In the genomic region with DNA sequence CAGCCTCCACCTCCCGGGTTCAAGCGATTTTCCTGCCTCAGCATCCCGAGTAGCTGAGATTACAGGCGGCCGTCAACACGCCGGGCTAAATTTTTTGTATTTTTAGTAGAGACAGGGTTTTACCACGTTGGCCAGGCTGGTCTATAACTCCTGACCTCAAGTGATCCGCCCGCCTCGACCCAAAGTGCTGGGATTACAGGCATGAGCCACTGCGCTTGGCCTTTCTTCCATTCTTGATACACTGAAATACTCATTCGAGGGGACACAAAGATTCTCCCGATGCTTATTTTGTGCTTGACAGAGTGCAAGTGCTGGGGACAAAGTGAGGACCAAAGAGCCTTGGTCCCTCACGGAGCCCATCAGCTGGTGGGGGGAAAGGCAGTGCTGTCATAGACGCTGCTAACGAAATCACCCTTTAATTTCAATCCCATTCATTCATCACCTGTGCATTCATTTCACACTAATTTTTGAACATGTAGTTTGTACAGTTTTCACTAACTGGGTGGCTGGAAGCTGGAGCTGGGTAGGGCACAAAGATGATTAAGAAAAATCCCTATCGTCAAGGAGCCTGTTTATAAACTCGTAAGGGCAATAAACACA, we compare ENCODE assay signal across 8 cellular contexts. TPM values are rescaled to one million over a fixed set of nuclear protein-coding genes. Genes with fewer than 3 reads are reported as not detected.
DNase-seq lines count a peak whose midpoint lies in the region; TF ChIP-seq lines count a peak whose summit lies in the region.

No MANE protein-coding gene starts in this region.

- peak overlapping the region; percentile 92 for H3K9ac ChIP-seq in Loucy (ENCODE audit: low read depth, low read length, poor library complexity, severe bottlenecking)
- H3K9ac ChIP-seq in duodenal mucosa (ENCODE audit: low read depth in 1 of 2, low read length in 2 of 2) = peak overlapping the region; percentile 3 to 16
- H3K9ac ChIP-seq in neural cell (ENCODE audit: low read length) = peak overlapping the region; percentile 89

- H2AFZ ChIP-seq in Loucy (ENCODE audit: low read length) (no peak overlapping the region), neural cell (ENCODE audit: low read depth, low read length) (no peak overlapping the region)

- H3K27ac ChIP-seq in duodenal mucosa (ENCODE audit: low read depth, low read length) (no peak overlapping the region), neural cell (ENCODE audit: low read length) (no peak overlapping the region)

- H3K4me1 Mint-ChIP-seq in CD14-positive monocyte = peaks cover 36% of the 10 kb centered on the region

- no peak for DNase-seq in CD14-positive monocyte (ENCODE audit: low spot score)
- DNase-seq in NK-92 (lab: John Stamatoyannopoulos, UW; ENCODE audit: unreplicated experiment) = no peak
- no peak for DNase-seq in ACHN
- DNase-seq in NCI-H524 treated with DMSO at 0.1 percent for 48 hours (lab: John Stamatoyannopoulos, UW) = no peak
- DNase-seq in UCSD-AML1 (lab: John Stamatoyannopoulos, UW; ENCODE audit: unreplicated experiment) = no peak

- H3K36me3 ChIP-seq in Loucy (ENCODE audit: insufficient read depth, low read length) (no peaks in the 10 kb centered on the region), duodenal mucosa (ENCODE audit: control insufficient read depth in 1 of 2, insufficient read depth in 2 of 2, low read length in 2 of 2) (no peaks in the 10 kb centered on the region), neural cell (ENCODE audit: insufficient read depth, low read length) (no peaks in the 10 kb centered on the region)

- TF ChIP-seq EP300 in neural cell (conservative IDR thresholded peaks at IDR 0.05; ENCODE audit: poor library complexity, severe bottlenecking) = no peak

- H3K27me3 ChIP-seq in Loucy (ENCODE audit: insufficient read depth, low read length, poor library complexity, severe bottlenecking) (no peaks in the 10 kb centered on the region), duodenal mucosa (ENCODE audit: control insufficient read depth in 1 of 2, insufficient read depth in 2 of 2, low read length in 2 of 2) (no peaks in the 10 kb centered on the region), neural cell (ENCODE audit: insufficient read depth, low read depth, low read length) (peaks cover 10% of the 10 kb centered on the region)

- H3F3A ChIP-seq in Loucy (ENCODE audit: low read depth) = no peaks in the 10 kb centered on the region
- H3F3A ChIP-seq in neural cell (ENCODE audit: insufficient read depth, low read length, poor library complexity, severe bottlenecking) = no peaks in the 10 kb centered on the region

- H3K79me2 ChIP-seq in Loucy (ENCODE audit: insufficient read depth, low read length) = peaks cover 43% of the 10 kb centered on the region
- H3K79me2 ChIP-seq in neural cell (replicated peaks; ENCODE audit: insufficient read depth, low read length) = peaks cover 36% of the 10 kb centered on the region

- TF ChIP-seq CTCF in CD14-positive monocyte (IDR thresholded peaks at IDR 0.05) (no peak), Loucy (conservative IDR thresholded peaks at IDR 0.05; ENCODE audit: low read length) (no peak), neural cell (IDR thresholded peaks at IDR 0.05; ENCODE audit: poor library complexity, severe bottlenecking) (no peak)

- no peaks in the 10 kb centered on the region for H3K9me3 ChIP-seq in Loucy (ENCODE audit: insufficient read depth, low read depth, low read length)
- H3K9me3 ChIP-seq in duodenal mucosa (ENCODE audit: control insufficient read depth in 1 of 2, low read length in 2 of 2) = no peaks in the 10 kb centered on the region
- H3K9me3 ChIP-seq in neural cell (ENCODE audit: low read length) = no peaks in the 10 kb centered on the region

- peaks cover 4 to 12% (median 7%) of the 10 kb centered on the region in 3 donors for H3K27me3 Mint-ChIP-seq in CD14-positive monocyte (ENCODE audit: low read depth in 3 of 3)

- no peak for TF ChIP-seq RAD21 in neural cell (conservative IDR thresholded peaks at IDR 0.05)

- in situ Hi-C loops in ACHN (cut with HindIII; ENCODE audit: low pct_ligation_motif_present, low pct_unique_long_range_greater_than_20kb, low sequenced_read_pairs) = no loop called here

- H3K27ac Mint-ChIP-seq in CD14-positive monocyte = peak overlapping the region in 2 of 7 donors; percentile 16 to 48

- peaks cover 40% of the 10 kb centered on the region for H4K20me1 ChIP-seq in Loucy (ENCODE audit: insufficient read depth, low read length, poor library complexity, severe bottlenecking)
- no peaks in the 10 kb centered on the region for H4K20me1 ChIP-seq in neural cell (ENCODE audit: insufficient read depth)

- H3K4me3 ChIP-seq in Loucy (ENCODE audit: low read length, poor library complexity, severe bottlenecking) (peak overlapping the region; percentile 97), duodenal mucosa (ENCODE audit: low read depth in 1 of 2, low read length in 2 of 2) (peak overlapping the region; percentile 18 to 97), neural cell (ENCODE audit: low read length) (peak overlapping the region; percentile 87)

- peaks cover 0 to 2% of the 10 kb centered on the region in 2 donors for H3K36me3 Mint-ChIP-seq in CD14-positive monocyte

- peak overlapping the region; percentile 94 to 97 for H3K4me3 Mint-ChIP-seq in CD14-positive monocyte

- no peaks in the 10 kb centered on the region for H3K9me3 Mint-ChIP-seq in CD14-positive monocyte

- intact Hi-C loops in CD14-positive monocyte (cut with micrococcal nuclease) = no loop called here

- no peaks in the 10 kb centered on the region for H3K9me2 ChIP-seq in Loucy (replicated peaks; ENCODE audit: low read depth, low read length)
- H3K9me2 ChIP-seq in neural cell (ENCODE audit: insufficient read depth, low read length) = no peaks in the 10 kb centered on the region

- H3K4me1 ChIP-seq in Loucy (ENCODE audit: insufficient read depth, low read length, poor library complexity, severe bottlenecking) (peaks cover 37% of the 10 kb centered on the region), duodenal mucosa (ENCODE audit: control insufficient read depth in 1 of 2, insufficient read depth in 2 of 2, low read length in 2 of 2) (peaks cover 23 to 28% of the 10 kb centered on the region in 2 donors)

- H3K4me2 ChIP-seq in Loucy (ENCODE audit: low read depth, low read length, poor library complexity, severe bottlenecking) (peak overlapping the region; percentile 60), neural cell (ENCODE audit: low read length) (no peak overlapping the region)

TF ChIP-seq in neural cell, 6 proteins besides CTCF, POLR2A, EP300 and RAD21:
- no peak for TF ChIP-seq MXI1 (conservative IDR thresholded peaks at IDR 0.05; ENCODE audit: poor library complexity, severe bottlenecking)
- no peak for TF ChIP-seq TAF1 (IDR thresholded peaks at IDR 0.05; ENCODE audit: low read depth)
- TF ChIP-seq EZH2 (IDR thresholded peaks at IDR 0.05; ENCODE audit: borderline replicate concordance, insufficient read depth, low read length, poor library complexity, severe bottlenecking) = no peak
- TF ChIP-seq, protein P1, sequence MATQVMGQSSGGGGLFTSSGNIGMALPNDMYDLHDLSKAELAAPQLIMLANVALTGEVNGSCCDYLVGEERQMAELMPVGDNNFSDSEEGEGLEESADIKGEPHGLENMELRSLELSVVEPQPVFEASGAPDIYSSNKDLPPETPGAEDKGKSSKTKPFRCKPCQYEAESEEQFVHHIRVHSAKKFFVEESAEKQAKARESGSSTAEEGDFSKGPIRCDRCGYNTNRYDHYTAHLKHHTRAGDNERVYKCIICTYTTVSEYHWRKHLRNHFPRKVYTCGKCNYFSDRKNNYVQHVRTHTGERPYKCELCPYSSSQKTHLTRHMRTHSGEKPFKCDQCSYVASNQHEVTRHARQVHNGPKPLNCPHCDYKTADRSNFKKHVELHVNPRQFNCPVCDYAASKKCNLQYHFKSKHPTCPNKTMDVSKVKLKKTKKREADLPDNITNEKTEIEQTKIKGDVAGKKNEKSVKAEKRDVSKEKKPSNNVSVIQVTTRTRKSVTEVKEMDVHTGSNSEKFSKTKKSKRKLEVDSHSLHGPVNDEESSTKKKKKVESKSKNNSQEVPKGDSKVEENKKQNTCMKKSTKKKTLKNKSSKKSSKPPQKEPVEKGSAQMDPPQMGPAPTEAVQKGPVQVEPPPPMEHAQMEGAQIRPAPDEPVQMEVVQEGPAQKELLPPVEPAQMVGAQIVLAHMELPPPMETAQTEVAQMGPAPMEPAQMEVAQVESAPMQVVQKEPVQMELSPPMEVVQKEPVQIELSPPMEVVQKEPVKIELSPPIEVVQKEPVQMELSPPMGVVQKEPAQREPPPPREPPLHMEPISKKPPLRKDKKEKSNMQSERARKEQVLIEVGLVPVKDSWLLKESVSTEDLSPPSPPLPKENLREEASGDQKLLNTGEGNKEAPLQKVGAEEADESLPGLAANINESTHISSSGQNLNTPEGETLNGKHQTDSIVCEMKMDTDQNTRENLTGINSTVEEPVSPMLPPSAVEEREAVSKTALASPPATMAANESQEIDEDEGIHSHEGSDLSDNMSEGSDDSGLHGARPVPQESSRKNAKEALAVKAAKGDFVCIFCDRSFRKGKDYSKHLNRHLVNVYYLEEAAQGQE (IDR thresholded peaks at IDR 0.05; ENCODE audit: borderline replicate concordance) = no peak
- no peak for TF ChIP-seq POLR2AphosphoS5 (IDR thresholded peaks at IDR 0.05)
- no peak for TF ChIP-seq SMC3 (conservative IDR thresholded peaks at IDR 0.05; ENCODE audit: poor library complexity)

RNA-seq across cellular contexts. Expression of a gene that starts 0.6 kb away (rescaled TPM):
- polyA plus RNA-seq in CD14-positive monocyte (1 to 10 TPM; 5.8 to 9.3 TPM), neural cell (50.0 and 56.0 TPM in 2 replicates)
- 39.2 and 50.1 TPM in 2 replicates for polyA minus RNA-seq in neural cell

Comparison
In these comparisons a context has a peak if more than half of its experiments do, and no peak if none do; other contexts are left out.
1. H3K9ac ChIP-seq: peak in every context shown above with its lines; median percentile 92 in Loucy; 89 in neural cell; 10 in duodenal mucosa.